9 cellular contexts compared by ENCODE assay signal in the genomic region with DNA sequence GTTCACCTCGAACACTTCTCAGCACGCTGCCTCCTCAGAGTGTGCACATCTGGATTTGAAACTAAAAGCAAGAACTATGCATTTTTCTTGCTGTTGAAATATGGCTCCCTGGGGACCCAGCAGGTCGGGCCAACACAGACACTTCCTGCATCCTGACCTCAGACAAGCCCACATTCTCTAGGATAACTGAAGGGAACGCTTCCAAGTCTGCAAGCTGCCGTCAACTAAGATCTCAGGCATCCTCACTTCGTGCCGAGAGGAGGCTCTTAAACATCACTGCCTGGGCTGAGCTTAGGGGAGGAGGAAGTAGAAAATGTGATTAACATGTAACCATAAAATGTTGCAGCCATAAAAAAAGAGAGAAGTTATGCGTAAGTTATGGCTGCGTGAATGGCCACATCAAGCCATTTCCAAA.
DNase-seq lines count a peak whose midpoint lies in the region; ATAC-seq, FAIRE-seq and TF ChIP-seq lines count a peak whose summit lies in the region.
"Had no signal": no experiment of that assay in that cellular context is flagged by ENCODE, and none has a peak within 500 bp of the region (broad histone marks: within the 10 kb centered on the region; RNA-seq: fewer than 3 reads in every experiment).

No MANE protein-coding gene starts in this region.

- H3K9me3 ChIP-seq in osteoblast (ENCODE audit: low read depth, low read length): peaks cover 4% of the 10 kb centered on the region

- no peak overlapping the region for H2AFZ ChIP-seq in osteoblast (ENCODE audit: low read length)

- peak overlapping the region; percentile 11 for H3K4me3 ChIP-seq in osteoblast (ENCODE audit: insufficient read depth, low read length)

- H3K27ac ChIP-seq in osteoblast (ENCODE audit: low read depth, low read length): peak overlapping the region; percentile 81

- no peaks in the 10 kb centered on the region for H3K27me3 ChIP-seq in osteoblast (ENCODE audit: insufficient read depth, low read length)

- peak overlapping the region; percentile 49 for H3K4me2 ChIP-seq in osteoblast (ENCODE audit: insufficient read depth, low read length)

- H3K4me1 ChIP-seq in osteoblast (ENCODE audit: insufficient read depth, low read length): peaks cover 32% of the 10 kb centered on the region

- DNase-seq in GM12892 (ENCODE audit: insufficient read length) (no peak), brain pericyte (ENCODE audit: low read depth, low spot score) (peak; percentile 88), osteoblast (ENCODE audit: insufficient read length, low spot score, missing footprints) (peak; percentile 97), NCI-H1417 (lab: John Stamatoyannopoulos, UW) (no peak), DMS153 treated with DMSO at 0.1 percent for 48 hours (lab: John Stamatoyannopoulos, UW; ENCODE audit: unreplicated experiment) (no peak), COR-L47 (lab: John Stamatoyannopoulos, UW) (no peak)

- H3K36me3 ChIP-seq in osteoblast (ENCODE audit: insufficient read depth, low read length): no peaks in the 10 kb centered on the region

- no peak for TF ChIP-seq CTCF in osteoblast (IDR thresholded peaks at IDR 0.05; ENCODE audit: extremely low read depth, low read depth, low read length)

- peak; percentile 40 for FAIRE-seq in GM12892 (lab: Jason Lieb, UNC)
- FAIRE-seq: colon had no signal

- peak; percentile 56 for ATAC-seq in HG03439 (IDR thresholded peaks at IDR 0.05; ENCODE audit: unreplicated experiment)
- ATAC-seq in HG03025 (IDR thresholded peaks at IDR 0.05; ENCODE audit: low FRiP score, unreplicated experiment): no peak

- H4K20me1 ChIP-seq in osteoblast (ENCODE audit: insufficient read depth, low read length): no peaks in the 10 kb centered on the region

- no peak for TF ChIP-seq POLR2A in GM12892 (IDR thresholded peaks at IDR 0.05; ENCODE audit: low read depth, low read length)

- no peaks in the 10 kb centered on the region for H3K79me2 ChIP-seq in osteoblast (ENCODE audit: insufficient read depth, low read length)

Comparison
In these comparisons a context has a peak if more than half of its experiments do, and no peak if none do; other contexts are left out.
1. DNase-seq: peak in brain pericyte (single experiment) and osteoblast (single experiment); none in GM12892 (single experiment), NCI-H1417 (0 of 3), DMS153 treated with DMSO at 0.1 percent for 48 hours (single experiment) and COR-L47 (single experiment).